In the genomic region with DNA sequence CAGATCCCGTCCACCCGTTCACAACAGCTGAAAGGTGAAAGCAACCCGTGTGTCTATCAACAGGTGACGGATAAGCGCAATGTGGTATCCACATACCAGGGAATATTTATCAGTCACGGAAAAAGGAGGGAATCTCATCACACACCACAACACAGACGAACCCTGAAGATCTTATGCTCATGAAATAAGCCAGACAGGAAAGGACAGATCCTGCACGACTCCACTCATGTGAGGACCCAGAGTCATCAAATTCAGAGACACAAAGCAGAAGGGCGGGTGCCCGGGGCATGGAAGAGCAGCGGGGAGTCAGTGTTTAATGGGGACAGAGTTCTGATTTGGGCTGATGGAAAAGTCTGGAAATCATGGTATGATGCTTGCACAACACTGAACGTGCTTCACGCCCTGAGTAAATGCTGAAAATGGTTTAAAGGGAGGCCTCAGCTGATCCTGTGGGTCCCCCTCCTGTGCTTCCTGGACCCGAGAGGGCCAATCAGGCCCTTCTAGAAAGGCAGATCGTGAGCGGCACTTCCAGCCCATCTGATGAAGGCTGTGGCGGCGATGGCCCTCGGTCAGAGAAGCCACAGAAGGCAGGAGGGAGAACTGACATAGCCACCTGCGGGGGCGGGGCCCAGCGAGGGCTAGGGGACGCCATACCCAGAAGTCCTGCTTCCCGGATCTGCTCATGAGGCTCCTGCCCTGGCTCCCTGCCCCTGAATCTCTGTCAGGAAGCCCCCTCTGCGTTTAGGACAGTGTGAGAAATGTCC, we compare ENCODE assay signal across 2 cellular contexts.
TF ChIP-seq lines count a peak whose summit lies in the region.

No MANE protein-coding gene starts in this region.

TF ChIP-seq in GM23338, 12 proteins besides CTCF, POLR2A, EP300 and RAD21:
- TF ChIP-seq POLR2AphosphoS5 (IDR thresholded peaks at IDR 0.05; ENCODE audit: low read depth): no peak
- no peak for TF ChIP-seq REST (IDR thresholded peaks at IDR 0.05; ENCODE audit: unreplicated experiment)
- TF ChIP-seq JUNB (IDR thresholded peaks at IDR 0.05; ENCODE audit: unreplicated experiment): no peak
- TF ChIP-seq EZH2phosphoT487 (IDR thresholded peaks at IDR 0.05; ENCODE audit: unreplicated experiment): no peak
- no peak for TF ChIP-seq EZH2 (IDR thresholded peaks at IDR 0.05; ENCODE audit: low read depth, unreplicated experiment)
- no peak for TF ChIP-seq NANOG (IDR thresholded peaks at IDR 0.05; ENCODE audit: borderline replicate concordance)
- no peak for TF ChIP-seq ZNF114 (CRISPR knock-in tag; IDR thresholded peaks at IDR 0.05)
- TF ChIP-seq STAT1 (IDR thresholded peaks at IDR 0.05; ENCODE audit: unreplicated experiment): no peak
- TF ChIP-seq, protein P1, sequence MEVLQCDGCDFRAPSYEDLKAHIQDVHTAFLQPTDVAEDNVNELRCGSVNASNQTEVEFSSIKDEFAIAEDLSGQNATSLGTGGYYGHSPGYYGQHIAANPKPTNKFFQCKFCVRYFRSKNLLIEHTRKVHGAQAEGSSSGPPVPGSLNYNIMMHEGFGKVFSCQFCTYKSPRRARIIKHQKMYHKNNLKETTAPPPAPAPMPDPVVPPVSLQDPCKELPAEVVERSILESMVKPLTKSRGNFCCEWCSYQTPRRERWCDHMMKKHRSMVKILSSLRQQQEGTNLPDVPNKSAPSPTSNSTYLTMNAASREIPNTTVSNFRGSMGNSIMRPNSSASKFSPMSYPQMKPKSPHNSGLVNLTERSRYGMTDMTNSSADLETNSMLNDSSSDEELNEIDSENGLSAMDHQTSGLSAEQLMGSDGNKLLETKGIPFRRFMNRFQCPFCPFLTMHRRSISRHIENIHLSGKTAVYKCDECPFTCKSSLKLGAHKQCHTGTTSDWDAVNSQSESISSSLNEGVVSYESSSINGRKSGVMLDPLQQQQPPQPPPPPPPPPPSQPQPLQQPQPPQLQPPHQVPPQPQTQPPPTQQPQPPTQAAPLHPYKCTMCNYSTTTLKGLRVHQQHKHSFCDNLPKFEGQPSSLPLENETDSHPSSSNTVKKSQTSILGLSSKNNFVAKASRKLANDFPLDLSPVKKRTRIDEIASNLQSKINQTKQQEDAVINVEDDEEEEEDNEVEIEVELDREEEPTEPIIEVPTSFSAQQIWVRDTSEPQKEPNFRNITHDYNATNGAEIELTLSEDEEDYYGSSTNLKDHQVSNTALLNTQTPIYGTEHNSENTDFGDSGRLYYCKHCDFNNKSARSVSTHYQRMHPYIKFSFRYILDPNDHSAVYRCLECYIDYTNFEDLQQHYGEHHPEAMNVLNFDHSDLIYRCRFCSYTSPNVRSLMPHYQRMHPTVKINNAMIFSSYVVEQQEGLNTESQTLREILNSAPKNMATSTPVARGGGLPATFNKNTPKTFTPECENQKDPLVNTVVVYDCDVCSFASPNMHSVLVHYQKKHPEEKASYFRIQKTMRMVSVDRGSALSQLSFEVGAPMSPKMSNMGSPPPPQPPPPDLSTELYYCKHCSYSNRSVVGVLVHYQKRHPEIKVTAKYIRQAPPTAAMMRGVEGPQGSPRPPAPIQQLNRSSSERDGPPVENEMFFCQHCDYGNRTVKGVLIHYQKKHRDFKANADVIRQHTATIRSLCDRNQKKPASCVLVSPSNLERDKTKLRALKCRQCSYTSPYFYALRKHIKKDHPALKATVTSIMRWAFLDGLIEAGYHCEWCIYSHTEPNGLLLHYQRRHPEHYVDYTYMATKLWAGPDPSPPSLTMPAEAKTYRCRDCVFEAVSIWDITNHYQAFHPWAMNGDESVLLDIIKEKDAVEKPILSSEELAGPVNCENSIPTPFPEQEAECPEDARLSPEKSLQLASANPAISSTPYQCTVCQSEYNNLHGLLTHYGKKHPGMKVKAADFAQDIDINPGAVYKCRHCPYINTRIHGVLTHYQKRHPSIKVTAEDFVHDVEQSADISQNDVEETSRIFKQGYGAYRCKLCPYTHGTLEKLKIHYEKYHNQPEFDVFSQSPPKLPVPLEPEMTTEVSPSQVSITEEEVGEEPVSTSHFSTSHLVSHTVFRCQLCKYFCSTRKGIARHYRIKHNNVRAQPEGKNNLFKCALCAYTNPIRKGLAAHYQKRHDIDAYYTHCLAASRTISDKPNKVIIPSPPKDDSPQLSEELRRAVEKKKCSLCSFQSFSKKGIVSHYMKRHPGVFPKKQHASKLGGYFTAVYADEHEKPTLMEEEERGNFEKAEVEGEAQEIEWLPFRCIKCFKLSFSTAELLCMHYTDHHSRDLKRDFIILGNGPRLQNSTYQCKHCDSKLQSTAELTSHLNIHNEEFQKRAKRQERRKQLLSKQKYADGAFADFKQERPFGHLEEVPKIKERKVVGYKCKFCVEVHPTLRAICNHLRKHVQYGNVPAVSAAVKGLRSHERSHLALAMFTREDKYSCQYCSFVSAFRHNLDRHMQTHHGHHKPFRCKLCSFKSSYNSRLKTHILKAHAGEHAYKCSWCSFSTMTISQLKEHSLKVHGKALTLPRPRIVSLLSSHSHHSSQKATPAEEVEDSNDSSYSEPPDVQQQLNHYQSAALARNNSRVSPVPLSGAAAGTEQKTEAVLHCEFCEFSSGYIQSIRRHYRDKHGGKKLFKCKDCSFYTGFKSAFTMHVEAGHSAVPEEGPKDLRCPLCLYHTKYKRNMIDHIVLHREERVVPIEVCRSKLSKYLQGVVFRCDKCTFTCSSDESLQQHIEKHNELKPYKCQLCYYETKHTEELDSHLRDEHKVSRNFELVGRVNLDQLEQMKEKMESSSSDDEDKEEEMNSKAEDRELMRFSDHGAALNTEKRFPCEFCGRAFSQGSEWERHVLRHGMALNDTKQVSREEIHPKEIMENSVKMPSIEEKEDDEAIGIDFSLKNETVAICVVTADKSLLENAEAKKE (CRISPR knock-in tag; IDR thresholded peaks at IDR 0.05): no peak

TF ChIP-seq in K562, 482 proteins besides CTCF, POLR2A, EP300 and RAD21 (continues in another document):
- TF ChIP-seq MYC (IDR thresholded peaks at IDR 0.05; ENCODE audit: low read depth, low read length): no peak
- TF ChIP-seq MYC (CRISPR knock-in tag; IDR thresholded peaks at IDR 0.05; ENCODE audit: borderline replicate concordance, low read depth): no peak; the same call in 1 of the 2 replicates
- TF ChIP-seq, protein P2, sequence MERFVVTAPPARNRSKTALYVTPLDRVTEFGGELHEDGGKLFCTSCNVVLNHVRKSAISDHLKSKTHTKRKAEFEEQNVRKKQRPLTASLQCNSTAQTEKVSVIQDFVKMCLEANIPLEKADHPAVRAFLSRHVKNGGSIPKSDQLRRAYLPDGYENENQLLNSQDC (CRISPR knock-in tag; IDR thresholded peaks at IDR 0.05): no peak
- TF ChIP-seq POLR2G (IDR thresholded peaks at IDR 0.05; ENCODE audit: low read depth, low read length): peak; percentile 19; the same call in 1 of the 2 replicates
- peak in 1 of 2 experiments; percentile 74 for TF ChIP-seq E2F6 (IDR thresholded peaks at IDR 0.05; ENCODE audit: borderline replicate concordance in 1 of 2, extremely low read depth in 1 of 2, insufficient read depth in 1 of 2, insufficient read length in 1 of 2, low read depth in 1 of 2, low read length in 1 of 2, poor library complexity in 1 of 2, severe bottlenecking in 1 of 2)
- TF ChIP-seq CEBPG (CRISPR knock-in tag; IDR thresholded peaks at IDR 0.05): 0 out of 2 replicates have a peak, but pooled peaks have one; percentile 15
- TF ChIP-seq CEBPG (tag; conservative IDR thresholded peaks at IDR 0.05 in 1 of 2, IDR thresholded peaks at IDR 0.05 in 1 of 2): no peak
- no peak for TF ChIP-seq KDM2B (CRISPR knock-in tag; IDR thresholded peaks at IDR 0.05)
- TF ChIP-seq RBFOX2 (IDR thresholded peaks at IDR 0.05; ENCODE audit: low read depth, low read length): 0 out of 2 replicates have a peak, but pooled peaks have one; percentile 17
- TF ChIP-seq FOXJ3 (CRISPR knock-in tag; IDR thresholded peaks at IDR 0.05): no peak
- TF ChIP-seq CREB1 (IDR thresholded peaks at IDR 0.05): peak; percentile 24; the same call in 1 of the 2 replicates
- no peak for TF ChIP-seq CREB1 (CRISPR knock-in tag; IDR thresholded peaks at IDR 0.05)
- TF ChIP-seq EGR1 (conservative IDR thresholded peaks at IDR 0.05): peak; percentile 83
- TF ChIP-seq YY1 (IDR thresholded peaks at IDR 0.05; ENCODE audit: borderline replicate concordance in 1 of 3, control insufficient read depth in 1 of 3, extremely low read depth in 1 of 3, insufficient read depth in 3 of 3, insufficient read length in 1 of 3, insufficient replicate concordance in 2 of 3, low read depth in 1 of 3, low read length in 2 of 3): peak in 2 of 3 experiments; percentile 37 to 64
- 0 out of 2 replicates have a peak, but pooled peaks have one; percentile 21 for TF ChIP-seq ZBTB40 (IDR thresholded peaks at IDR 0.05)
- no peak for TF ChIP-seq ZBTB40 (CRISPR knock-in tag; IDR thresholded peaks at IDR 0.05)
- TF ChIP-seq KDM1A (IDR thresholded peaks at IDR 0.05): no peak
- no peak for TF ChIP-seq ATF1 (CRISPR knock-in tag; IDR thresholded peaks at IDR 0.05)
- peak; percentile 53 for TF ChIP-seq ATF1 (tag; IDR thresholded peaks at IDR 0.05)
- no peak for TF ChIP-seq RBM14 (IDR thresholded peaks at IDR 0.05; ENCODE audit: borderline replicate concordance, insufficient read depth, low read depth, low read length)
- peak; percentile 20; the same call in 1 of the 2 replicates for TF ChIP-seq CTBP1 (IDR thresholded peaks at IDR 0.05; ENCODE audit: borderline replicate concordance)
- TF ChIP-seq MAZ (CRISPR knock-in tag; conservative IDR thresholded peaks at IDR 0.05 in 1 of 2, IDR thresholded peaks at IDR 0.05 in 1 of 2): 0 out of 4 replicates have a peak, but pooled peaks of 1 of the 2 experiments have one; percentile 42
